ENCODE assay signal across 13 cellular contexts in the genomic region with DNA sequence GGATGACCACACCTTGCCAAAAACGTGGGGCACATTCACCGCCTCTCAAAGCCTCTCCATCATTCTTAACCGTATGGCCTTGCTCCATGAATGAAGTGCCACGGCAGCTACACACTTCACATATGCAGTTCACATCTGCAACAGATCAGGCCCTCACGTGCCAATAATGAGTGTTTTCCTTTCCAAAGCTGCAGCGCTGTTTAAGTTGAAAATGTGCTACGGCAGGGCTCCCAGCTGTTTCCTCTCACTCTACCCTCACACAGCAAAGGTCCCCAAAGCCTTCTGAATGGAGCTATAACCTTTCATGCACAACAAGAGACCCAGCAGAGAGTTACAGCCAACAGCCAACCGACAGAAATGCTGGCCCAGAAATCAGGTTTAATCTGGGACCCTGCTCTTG.
DNase-seq lines count a peak whose midpoint lies in the region; ATAC-seq and TF ChIP-seq lines count a peak whose summit lies in the region.
"Had no signal": no experiment of that assay in that cellular context is flagged by ENCODE, and none has a peak within 500 bp of the region (broad histone marks: within the 10 kb centered on the region; RNA-seq: fewer than 3 reads in every experiment).

No MANE protein-coding gene starts in this region.

- H3K36me3 ChIP-seq in endodermal cell (ENCODE audit: control insufficient read depth, insufficient read depth, low read length): peaks cover 52% of the 10 kb centered on the region
- H3K36me3 ChIP-seq: SJSA1 had no signal

- no peaks in the 10 kb centered on the region for H3K9me3 ChIP-seq in endodermal cell (ENCODE audit: control insufficient read depth, low read length)

- no peak for DNase-seq in activated naive CD8-positive, alpha-beta T cell treated with anti-CD3 and anti-CD28 coated beads, Interleukin-2, amount 50 U/mL, for 24 hours
- peak; percentile 29 for DNase-seq in endodermal cell
- no peak for DNase-seq in type B pancreatic cell (ENCODE audit: extremely low spot score, unreplicated experiment)
- no peak for DNase-seq in NCI-H1436 (lab: John Stamatoyannopoulos, UW)
- DNase-seq in stimulated activated CD4-positive, alpha-beta T cell treated with anti-CD3 and anti-CD28 coated beads, Interleukin-4, amount 100 ng/mL, for 24 hours: no peak
- DNase-seq: activated naive CD4-positive, alpha-beta T cell treated with anti-CD3 and anti-CD28 coated beads, Interleukin-2, amount 10 ng/mL, durations not matched to agents 7 days and 5 days; COR-L47; naive thymus-derived CD8-positive, alpha-beta T cell; NCI-H2171 had no signal

- no peaks in the 10 kb centered on the region for H3K27me3 Mint-ChIP-seq in activated naive CD8-positive, alpha-beta T cell
- no peaks in the 10 kb centered on the region for H3K27me3 Mint-ChIP-seq in activated naive CD8-positive, alpha-beta T cell treated with anti-CD3 and anti-CD28 coated beads, Interleukin-2, amount 50 U/mL, for 24 hours
- no peaks in the 10 kb centered on the region for H3K27me3 Mint-ChIP-seq in endodermal cell (ENCODE audit: insufficient read depth)
- H3K27me3 Mint-ChIP-seq in type B pancreatic cell: no peaks in the 10 kb centered on the region
- H3K27me3 Mint-ChIP-seq: activated naive CD4-positive, alpha-beta T cell treated with anti-CD3 and anti-CD28 coated beads, Interleukin-2, amount 10 ng/mL, durations not matched to agents 7 days and 5 days; naive thymus-derived CD8-positive, alpha-beta T cell had no signal

- peaks cover 4% of the 10 kb centered on the region for H3K4me1 Mint-ChIP-seq in activated naive CD8-positive, alpha-beta T cell (ENCODE audit: low read depth)
- peaks cover 4% of the 10 kb centered on the region for H3K4me1 Mint-ChIP-seq in activated naive CD8-positive, alpha-beta T cell treated with anti-CD3 and anti-CD28 coated beads, Interleukin-2, amount 50 U/mL, for 24 hours
- H3K4me1 Mint-ChIP-seq in endodermal cell: peaks cover 25% of the 10 kb centered on the region
- H3K4me1 Mint-ChIP-seq in type B pancreatic cell (ENCODE audit: unreplicated experiment): peaks cover 54% of the 10 kb centered on the region

- peak overlapping the region; percentile 29 for H3K27ac Mint-ChIP-seq in activated naive CD8-positive, alpha-beta T cell
- H3K27ac Mint-ChIP-seq in activated naive CD8-positive, alpha-beta T cell treated with anti-CD3 and anti-CD28 coated beads, Interleukin-2, amount 50 U/mL, for 24 hours: no peak overlapping the region
- H3K27ac Mint-ChIP-seq in endodermal cell (no peak overlapping the region), type B pancreatic cell (no peak overlapping the region)
- H3K27ac Mint-ChIP-seq: activated naive CD4-positive, alpha-beta T cell treated with anti-CD3 and anti-CD28 coated beads, Interleukin-2, amount 10 ng/mL, durations not matched to agents 7 days and 5 days had no signal

- no peaks in the 10 kb centered on the region for H3K9me3 Mint-ChIP-seq in activated naive CD8-positive, alpha-beta T cell (ENCODE audit: low read depth)
- no peaks in the 10 kb centered on the region for H3K9me3 Mint-ChIP-seq in activated naive CD8-positive, alpha-beta T cell treated with anti-CD3 and anti-CD28 coated beads, Interleukin-2, amount 50 U/mL, for 24 hours
- H3K9me3 Mint-ChIP-seq in endodermal cell: no peaks in the 10 kb centered on the region
- H3K9me3 Mint-ChIP-seq in type B pancreatic cell: no peaks in the 10 kb centered on the region
- H3K9me3 Mint-ChIP-seq: activated naive CD4-positive, alpha-beta T cell treated with anti-CD3 and anti-CD28 coated beads, Interleukin-2, amount 10 ng/mL, durations not matched to agents 7 days and 5 days; naive thymus-derived CD8-positive, alpha-beta T cell had no signal

- H3K9ac ChIP-seq in endodermal cell (ENCODE audit: extremely low read depth, low read length, poor library complexity, severe bottlenecking): no peak overlapping the region

- H3K4me1 ChIP-seq in endodermal cell (ENCODE audit: control insufficient read depth, insufficient read depth, low read length): no peaks in the 10 kb centered on the region
- H3K4me1 ChIP-seq: SJSA1 had no signal

- H3K27me3 ChIP-seq in endodermal cell (ENCODE audit: control insufficient read depth, insufficient read depth, low read length, poor library complexity, severe bottlenecking): no peaks in the 10 kb centered on the region
- H3K27me3 ChIP-seq: SJSA1 had no signal

- 95 to 96% methylated on average over 4 to 8 of the region's 8 CpGs for WGBS in endodermal cell (ENCODE audit: insufficient coverage in 1 of 2, insufficient read length in 1 of 2), 2 experiments

- H3K36me3 Mint-ChIP-seq in activated naive CD8-positive, alpha-beta T cell: peaks cover 4% of the 10 kb centered on the region
- H3K36me3 Mint-ChIP-seq in activated naive CD8-positive, alpha-beta T cell treated with anti-CD3 and anti-CD28 coated beads, Interleukin-2, amount 50 U/mL, for 24 hours (ENCODE audit: low read depth): peaks cover 41% of the 10 kb centered on the region
- H3K36me3 Mint-ChIP-seq in endodermal cell (ENCODE audit: low read depth) (peaks cover 67% of the 10 kb centered on the region), type B pancreatic cell (no peaks in the 10 kb centered on the region)

- no peak overlapping the region for H3K4me3 ChIP-seq in endodermal cell (ENCODE audit: low read length)
- H3K4me3 ChIP-seq: SJSA1 had no signal

- no peak for ATAC-seq in activated naive CD8-positive, alpha-beta T cell treated with anti-CD3 and anti-CD28 coated beads, Interleukin-2, amount 50 U/mL, for 24 hours
- ATAC-seq in HG03432 (IDR thresholded peaks at IDR 0.05; ENCODE audit: unreplicated experiment) (peak; percentile 20), HG03025 (IDR thresholded peaks at IDR 0.05; ENCODE audit: low FRiP score, unreplicated experiment) (no peak)
- ATAC-seq: naive thymus-derived CD8-positive, alpha-beta T cell had no signal

- H3K4me3 Mint-ChIP-seq in activated naive CD8-positive, alpha-beta T cell: no peak overlapping the region
- no peak overlapping the region for H3K4me3 Mint-ChIP-seq in activated naive CD8-positive, alpha-beta T cell treated with anti-CD3 and anti-CD28 coated beads, Interleukin-2, amount 50 U/mL, for 24 hours
- H3K4me3 Mint-ChIP-seq in endodermal cell (no peak overlapping the region), type B pancreatic cell (peak overlapping the region; percentile 24)
- H3K4me3 Mint-ChIP-seq: activated naive CD4-positive, alpha-beta T cell treated with anti-CD3 and anti-CD28 coated beads, Interleukin-2, amount 10 ng/mL, durations not matched to agents 7 days and 5 days; naive thymus-derived CD8-positive, alpha-beta T cell had no signal

- TF ChIP-seq CTCF in endodermal cell (conservative IDR thresholded peaks at IDR 0.05) (no peak), type B pancreatic cell (conservative IDR thresholded peaks at IDR 0.05) (no peak)

- H3K27ac ChIP-seq in endodermal cell (ENCODE audit: low read depth, low read length): no peak overlapping the region
- H3K27ac ChIP-seq: SJSA1 had no signal
